Comparison of ENCODE assay signal across 1 cellular context in genomic region chr6:125753937-125754259, GRCh38.
TF ChIP-seq lines count a peak whose summit lies in the region.

No MANE protein-coding gene starts in this region.

TF ChIP-seq in neural cell, 6 proteins besides CTCF, POLR2A, EP300 and RAD21:
- TF ChIP-seq TAF1 (IDR thresholded peaks at IDR 0.05; ENCODE audit: low read depth) (no peak), REST (IDR thresholded peaks at IDR 0.05; ENCODE audit: borderline replicate concordance) (no peak), POLR2AphosphoS5 (IDR thresholded peaks at IDR 0.05) (no peak), EZH2 (IDR thresholded peaks at IDR 0.05; ENCODE audit: borderline replicate concordance, insufficient read depth, low read length, poor library complexity, severe bottlenecking) (no peak), MXI1 (conservative IDR thresholded peaks at IDR 0.05; ENCODE audit: poor library complexity, severe bottlenecking) (no peak), SMC3 (conservative IDR thresholded peaks at IDR 0.05; ENCODE audit: poor library complexity) (peak; percentile 12)
